In genomic region chr2:168475636-168476035, GRCh38 we compare ENCODE assay signal across 16 cellular contexts. TPM values are rescaled to one million over a fixed set of nuclear protein-coding genes. Genes with fewer than 3 reads are reported as not detected.
DNase-seq lines count a peak whose midpoint lies in the region; ATAC-seq and TF ChIP-seq lines count a peak whose summit lies in the region.
"Had no signal": no experiment of that assay in that cellular context is flagged by ENCODE, and none has a peak within 500 bp of the region (broad histone marks: within the 10 kb centered on the region; RNA-seq: fewer than 3 reads in every experiment).

No MANE protein-coding gene starts in this region.

- in situ Hi-C loops in mammary epithelial cell (cut with MboI; ENCODE audit: low sequenced_read_pairs in 2 of 2), result no loop called here

- ATAC-seq in CD8-positive, alpha-beta T cell, result no peak
- peak; percentile 71 for ATAC-seq in left lobe of liver
- no peak for ATAC-seq in left colon
- ATAC-seq: GM23338 had no signal

- H3K27ac ChIP-seq in CD8-positive, alpha-beta T cell (ENCODE audit: low read depth, low read length), result no peak overlapping the region
- H3K27ac ChIP-seq in mammary epithelial cell (ENCODE audit: insufficient read depth, low read depth, low read length) (no peak overlapping the region), tibial artery (no peak overlapping the region)

- no peak overlapping the region for H3K4me3 Mint-ChIP-seq in CD8-positive, alpha-beta T cell
- H3K4me3 Mint-ChIP-seq: B cell; CD4-positive, alpha-beta T cell; GM23338 had no signal

- DNase-seq in CD8-positive, alpha-beta T cell, result no peak
- DNase-seq in mammary epithelial cell (peak; percentile 67), fibroblast of gingiva (ENCODE audit: low read depth) (peak; percentile 87), left lobe of liver (ENCODE audit: low spot score) (peak; percentile 62), anterior cingulate cortex (lab: John Stamatoyannopoulos, UW) (no peak), left colon (no peak), tibial artery (no peak), D341Med (ENCODE audit: low spot score) (no peak)
- DNase-seq: C1 segment of cervical spinal cord; CD4-positive, alpha-beta T cell; DMS153; DMS79 treated with DMSO at 0.1 percent for 48 hours; EL; H7 had no signal

- no peak overlapping the region for H3K4me3 ChIP-seq in CD8-positive, alpha-beta T cell (ENCODE audit: low read depth, low read length)
- H3K4me3 ChIP-seq in mammary epithelial cell (replicated peaks in 1 of 3; ENCODE audit: insufficient read depth in 1 of 3, low read depth in 2 of 3, low read length in 3 of 3) (peak overlapping the region in 2 of 3 experiments; percentile 9 to 12), tibial artery (no peak overlapping the region)
- H3K4me3 ChIP-seq: GM23338 had no signal

- H3K4me2 ChIP-seq in mammary epithelial cell (ENCODE audit: insufficient read depth, low read depth, low read length), result peak overlapping the region; percentile 78
- H3K4me2 ChIP-seq: GM23338 had no signal

- no peaks in the 10 kb centered on the region for H3K27me3 ChIP-seq in CD8-positive, alpha-beta T cell (ENCODE audit: insufficient read depth, low read length)
- no peaks in the 10 kb centered on the region for H3K27me3 ChIP-seq in mammary epithelial cell (ENCODE audit: insufficient read depth, low read length)
- H3K27me3 ChIP-seq in tibial artery, result no peaks in the 10 kb centered on the region

- H4K20me1 ChIP-seq in mammary epithelial cell (ENCODE audit: insufficient read depth, low read length), result no peaks in the 10 kb centered on the region

- POLR2A ChIA-PET in CD8-positive, alpha-beta T cell (lab: Charles Lee), result interaction anchor here (0.6 to 0.7 kb wide), 2 partner anchors 25 to 185 kb away, joined by 3 to 4 read pairs; no protein-coding TSS in a partner anchor

- peaks cover 19% of the 10 kb centered on the region for H3K4me1 ChIP-seq in CD8-positive, alpha-beta T cell (ENCODE audit: insufficient read depth, low read length)
- H3K4me1 ChIP-seq in mammary epithelial cell (ENCODE audit: insufficient read depth, low read length), result peaks cover 5% of the 10 kb centered on the region
- peaks cover 0 to 5% (median 0%) of the 10 kb centered on the region in 4 donors for H3K4me1 ChIP-seq in tibial artery

- intact Hi-C loops in CD8-positive, alpha-beta T cell (cut with DNase I, micrococcal nuclease), result loop anchor here in 1 of 2 experiments (2.0 kb wide), 1 partner anchor 15 kb away; no protein-coding TSS in a partner anchor
- intact Hi-C loops in mammary epithelial cell (cut with micrococcal nuclease) (no loop called here), left colon (cut with DNase I, micrococcal nuclease) (no loop called here), tibial artery (cut with DNase I; ENCODE audit: low total_unique reads) (no loop called here)

- peak overlapping the region; percentile 30 for H3K27ac Mint-ChIP-seq in CD8-positive, alpha-beta T cell
- H3K27ac Mint-ChIP-seq: B cell, GM23338 had no signal

- TF ChIP-seq CTCF in CD8-positive, alpha-beta T cell (IDR thresholded peaks at IDR 0.05), result no peak
- TF ChIP-seq CTCF in mammary epithelial cell (conservative IDR thresholded peaks at IDR 0.05 in 1 of 2, IDR thresholded peaks at IDR 0.05 in 1 of 2; ENCODE audit: extremely low read depth in 1 of 2, insufficient read depth in 1 of 2, low read depth in 1 of 2, low read length in 2 of 2), result no peak
- TF ChIP-seq CTCF in tibial artery (IDR thresholded peaks at IDR 0.05), result no peak

- H3K36me3 Mint-ChIP-seq in CD8-positive, alpha-beta T cell, result peaks cover 2% of the 10 kb centered on the region

- 10% methylated on average over 4 of the region's 4 CpGs for WGBS in mammary epithelial cell (ENCODE audit: low coverage, missing lambda C conversion rate)

- H3K36me3 ChIP-seq in CD8-positive, alpha-beta T cell (ENCODE audit: insufficient read depth, low read length), result no peaks in the 10 kb centered on the region
- H3K36me3 ChIP-seq in mammary epithelial cell (ENCODE audit: insufficient read depth, low read length), result no peaks in the 10 kb centered on the region
- H3K36me3 ChIP-seq in tibial artery, result no peaks in the 10 kb centered on the region

- peaks cover 94% of the 10 kb centered on the region for H3K79me2 ChIP-seq in mammary epithelial cell (ENCODE audit: insufficient read depth, low read length)

- H3K4me1 Mint-ChIP-seq in CD8-positive, alpha-beta T cell (ENCODE audit: low read depth), result peaks cover 54% of the 10 kb centered on the region

- CTCF ChIA-PET in CD8-positive, alpha-beta T cell (lab: Charles Lee), result interaction anchor here (0.6 to 1.1 kb wide), 2 partner anchors 129 to 131 kb away, joined by 3 to 4 read pairs; no protein-coding TSS in a partner anchor
- CTCF ChIA-PET in mammary epithelial cell (lab: Charles Lee; ENCODE audit: low non-redundant PET), result interaction anchor here (0.6 to 0.7 kb wide), 2 partner anchors 55 to 388 kb away, joined by 3 to 4 read pairs; no protein-coding TSS in a partner anchor

- no peaks in the 10 kb centered on the region for H3K27me3 Mint-ChIP-seq in CD8-positive, alpha-beta T cell (ENCODE audit: low read depth)
- H3K27me3 Mint-ChIP-seq: B cell; CD4-positive, alpha-beta T cell had no signal

- no peaks in the 10 kb centered on the region for H3K9me3 Mint-ChIP-seq in CD8-positive, alpha-beta T cell
- H3K9me3 Mint-ChIP-seq: CD4-positive, alpha-beta T cell; GM23338 had no signal

- no peak overlapping the region for H2AFZ ChIP-seq in mammary epithelial cell (ENCODE audit: low read depth, low read length)
- H2AFZ ChIP-seq: GM23338 had no signal

- no peaks in the 10 kb centered on the region for H3K9me3 ChIP-seq in CD8-positive, alpha-beta T cell (ENCODE audit: low read length)
- no peaks in the 10 kb centered on the region for H3K9me3 ChIP-seq in mammary epithelial cell (replicated peaks; ENCODE audit: insufficient read depth, low read length)
- H3K9me3 ChIP-seq in tibial artery, result no peaks in the 10 kb centered on the region

- dilution Hi-C loops in mammary epithelial cell (cut with HindIII; ENCODE audit: low sequenced_read_pairs), result no loop called here

- H3K9ac ChIP-seq in mammary epithelial cell (ENCODE audit: insufficient read depth, low read length), result no peak overlapping the region

- BruUV-seq in mammary epithelial cell (replicated peaks; lab: Mats Ljungman, UMichigan), result no TSS peak

RNA-seq across cellular contexts. Expression of gene CERS6, which starts 19.6 kb away (rescaled TPM):
- 10 to 100 TPM; 17.9 to 18.5 TPM for total RNA-seq in CD8-positive, alpha-beta T cell
- total RNA-seq in mammary epithelial cell, result 10 to 100 TPM; 34.9 to 74.5 TPM
- 15.4 TPM for polyA plus RNA-seq in mammary epithelial cell
- 40.2 TPM for polyA minus RNA-seq in mammary epithelial cell
- 11.3 TPM for total RNA-seq in left lobe of liver
- 10 to 100 TPM; 64.4 to 67.2 TPM for total RNA-seq in left colon

Comparison
In these comparisons a context has a peak if more than half of its experiments do, and no peak if none do; other contexts are left out.
1. DNase-seq: peak in mammary epithelial cell (single experiment), fibroblast of gingiva (single experiment) and left lobe of liver (single experiment); none in CD8-positive, alpha-beta T cell (0 of 7), anterior cingulate cortex (0 of 58), left colon (0 of 2), tibial artery (0 of 2) and D341Med (single experiment).
2. H3K4me3 ChIP-seq: peak in mammary epithelial cell (2 of 3); none in CD8-positive, alpha-beta T cell (single experiment) and tibial artery (0 of 2).